ENCODE assay signal across 10 cellular contexts in the genomic region with DNA sequence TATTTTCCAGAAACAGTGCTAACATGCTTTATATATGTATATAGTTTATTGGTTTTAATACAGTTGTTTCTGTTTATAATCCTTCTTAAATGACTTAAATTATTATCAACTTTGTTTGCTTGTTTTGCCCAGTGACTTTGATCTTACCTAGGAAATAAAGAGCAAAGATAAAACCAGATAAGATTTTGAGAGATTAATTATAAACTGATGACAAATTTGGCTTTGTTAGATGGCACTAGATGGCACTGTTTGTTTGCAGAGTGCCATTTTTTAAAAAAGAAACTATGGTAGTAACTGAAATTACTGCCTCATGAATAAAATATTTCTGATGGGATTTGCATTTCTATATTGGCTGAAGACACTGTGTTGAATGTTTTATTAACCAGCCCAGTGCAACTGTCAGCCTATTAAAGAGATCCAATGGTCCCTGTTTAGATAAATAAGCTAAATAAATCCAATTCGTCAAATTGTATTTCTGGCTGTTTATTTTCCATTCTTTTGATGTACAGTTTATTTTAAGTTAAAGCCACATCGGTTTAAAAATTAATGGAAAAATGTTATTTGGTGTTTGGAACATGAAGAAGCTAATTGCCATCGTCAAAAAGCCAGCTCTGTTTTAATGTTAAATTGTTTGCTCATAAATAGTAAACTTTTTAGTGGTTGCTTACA. TPM values are rescaled to one million over a fixed set of nuclear protein-coding genes. Genes with fewer than 3 reads are reported as not detected.
DNase-seq lines count a peak whose midpoint lies in the region; ATAC-seq and TF ChIP-seq lines count a peak whose summit lies in the region.
"Had no signal": no experiment of that assay in that cellular context is flagged by ENCODE, and none has a peak within 500 bp of the region (broad histone marks: within the 10 kb centered on the region; RNA-seq: fewer than 3 reads in every experiment).

No MANE protein-coding gene starts in this region.

- peaks cover 7% of the 10 kb centered on the region for H3K36me3 Mint-ChIP-seq in effector memory CD8-positive, alpha-beta T cell (ENCODE audit: insufficient read depth)

- H3K27ac ChIP-seq in cardiac muscle cell (no peak overlapping the region), right cardiac atrium (ENCODE audit: low read length) (no peak overlapping the region), RWPE2 (ENCODE audit: poor library complexity, severe bottlenecking) (no peak overlapping the region), tibial nerve (no peak overlapping the region)

- H3K9me3 Mint-ChIP-seq in effector memory CD8-positive, alpha-beta T cell = no peaks in the 10 kb centered on the region
- H3K9me3 Mint-ChIP-seq: activated T-helper 2 cell treated with anti-CD3 and anti-CD28 coated beads, Interferon-gamma antibody, Interleukin-2, Interleukin-4, amounts not matched to agents 10 μg/mL and 5 μg/mL and 100 μg/mL, durations not matched to agents 14 hours and 24 hours and 36 hours had no signal

- H3K4me1 Mint-ChIP-seq in effector memory CD8-positive, alpha-beta T cell (ENCODE audit: low read depth in 2 of 2) = peaks cover 4 to 15% of the 10 kb centered on the region in 2 donors

- TF ChIP-seq CTCF in cardiac muscle cell (IDR thresholded peaks at IDR 0.05; ENCODE audit: low read depth, low read length) (peak; percentile 43), RWPE2 (IDR thresholded peaks at IDR 0.05; ENCODE audit: poor library complexity, severe bottlenecking) (peak; percentile 76), fibroblast of the aortic adventitia (IDR thresholded peaks at IDR 0.05; ENCODE audit: insufficient read depth, low read length) (peak; percentile 50), tibial nerve (IDR thresholded peaks at IDR 0.05) (peak in 4 of 5 experiments; percentile 16 to 35 (median 26))

- H3K9me3 ChIP-seq in cardiac muscle cell (ENCODE audit: low read depth) (no peaks in the 10 kb centered on the region), right cardiac atrium (ENCODE audit: control insufficient read depth, low read length) (no peaks in the 10 kb centered on the region), RWPE2 (ENCODE audit: severe bottlenecking) (no peaks in the 10 kb centered on the region), tibial nerve (no peaks in the 10 kb centered on the region)

- H3K27me3 Mint-ChIP-seq in effector memory CD8-positive, alpha-beta T cell = no peaks in the 10 kb centered on the region

- H3K4me1 ChIP-seq in cardiac muscle cell (ENCODE audit: low read depth) (no peaks in the 10 kb centered on the region), right cardiac atrium (ENCODE audit: control insufficient read depth, insufficient read depth, low read length) (no peaks in the 10 kb centered on the region), RWPE2 (ENCODE audit: insufficient read depth, poor library complexity, severe bottlenecking) (no peaks in the 10 kb centered on the region), tibial nerve (peaks cover 0 to 19% (median 0%) of the 10 kb centered on the region in 4 donors)

- peak in 1 of 2 donors; percentile 17 for DNase-seq in cardiac muscle cell (ENCODE audit: low read depth in 1 of 2, low spot score in 1 of 2)
- DNase-seq in right cardiac atrium = no peak
- no peak for DNase-seq in RWPE2 (ENCODE audit: low spot score)
- DNase-seq in fibroblast of the aortic adventitia (ENCODE audit: low read depth) = peak; percentile 49
- no peak for DNase-seq in tibial nerve (ENCODE audit: low spot score in 2 of 2)
- DNase-seq in effector memory CD8-positive, alpha-beta T cell = no peak
- DNase-seq in mucosa of gallbladder (ENCODE audit: low spot score) = no peak

- 76% methylated on average over 3 of the region's 3 CpGs for WGBS in right cardiac atrium
- WGBS in tibial nerve, 2 donors = 70 to 83% methylated on average over 3 of the region's 3 CpGs

- H3K4me3 Mint-ChIP-seq in effector memory CD8-positive, alpha-beta T cell = no peak overlapping the region

- no peak for ATAC-seq in right cardiac atrium
- no peak for ATAC-seq in RWPE2 (ENCODE audit: low read depth)
- no peak for ATAC-seq in effector memory CD8-positive, alpha-beta T cell (replicated peaks)
- ATAC-seq in GM19351 (IDR thresholded peaks at IDR 0.05; ENCODE audit: unreplicated experiment) = no peak

- no peak for TF ChIP-seq POLR2A in tibial nerve (IDR thresholded peaks at IDR 0.05)

- intact Hi-C loops in right cardiac atrium (cut with DNase I) = loop anchor here in 1 of 4 donors (10.0 kb wide), 1 partner anchor 909 kb away; no protein-coding TSS in a partner anchor

- TF ChIP-seq EP300 in tibial nerve (IDR thresholded peaks at IDR 0.05) = no peak

- H3K27me3 ChIP-seq in cardiac muscle cell = no peaks in the 10 kb centered on the region
- H3K27me3 ChIP-seq in right cardiac atrium (ENCODE audit: control insufficient read depth, insufficient read depth) = no peaks in the 10 kb centered on the region
- no peaks in the 10 kb centered on the region for H3K27me3 ChIP-seq in RWPE2 (ENCODE audit: insufficient read depth, poor library complexity, severe bottlenecking)
- H3K27me3 ChIP-seq in tibial nerve = no peaks in the 10 kb centered on the region

- H3K36me3 ChIP-seq in cardiac muscle cell (no peaks in the 10 kb centered on the region), RWPE2 (ENCODE audit: low read depth) (0 out of 2 replicates have a peak, but pooled peaks cover 5% of the 10 kb centered on the region), tibial nerve (no peaks in the 10 kb centered on the region)

- H3K27ac Mint-ChIP-seq in effector memory CD8-positive, alpha-beta T cell = no peak overlapping the region
- H3K27ac Mint-ChIP-seq: activated T-helper 2 cell treated with anti-CD3 and anti-CD28 coated beads, Interferon-gamma antibody, Interleukin-2, Interleukin-4, amounts not matched to agents 10 μg/mL and 5 μg/mL and 100 μg/mL, durations not matched to agents 14 hours and 24 hours and 36 hours had no signal

- H3K4me3 ChIP-seq in cardiac muscle cell (no peak overlapping the region), right cardiac atrium (ENCODE audit: low read length) (no peak overlapping the region), RWPE2 (ENCODE audit: severe bottlenecking) (no peak overlapping the region), fibroblast of the aortic adventitia (ENCODE audit: low read depth, low read length) (no peak overlapping the region), tibial nerve (no peak overlapping the region)
- H3K4me3 ChIP-seq: lung had no signal

RNA-seq across cellular contexts. Expression of a gene that starts 28.7 kb away (rescaled TPM):
- total RNA-seq in cardiac muscle cell = 28.1 and 33.1 TPM in 2 replicates
- polyA plus RNA-seq in cardiac muscle cell = 18.5 and 19.3 TPM in 2 replicates
- 10 to 100 TPM; 17.6 to 22.5 (median 21.1) TPM for total RNA-seq in right cardiac atrium
- polyA plus RNA-seq in right cardiac atrium = 9.1 TPM
- 42.3 and 44.5 TPM in 2 replicates for total RNA-seq in fibroblast of the aortic adventitia (ENCODE audit: low replicate concordance)
- total RNA-seq in tibial nerve = 100 to 1,000 TPM in 3 of 4 donors, 10 to 100 TPM in 1; 96.5 to 253 (median 127) TPM
- total RNA-seq in mucosa of gallbladder = 28.1 TPM

RNA-seq across cellular contexts. Expression of a gene that starts 29.0 kb away (rescaled TPM):
- total RNA-seq in cardiac muscle cell = 12.1 and 21.0 TPM in 2 replicates
- polyA plus RNA-seq in cardiac muscle cell = 26.1 and 37.4 TPM in 2 replicates
- 10 to 100 TPM; 17.8 to 27.2 (median 18.5) TPM for total RNA-seq in right cardiac atrium
- 18.2 TPM for polyA plus RNA-seq in right cardiac atrium
- total RNA-seq in fibroblast of the aortic adventitia (ENCODE audit: low replicate concordance) = 12.7 and 36.6 TPM in 2 replicates
- total RNA-seq in tibial nerve = 10 to 100 TPM; 20.2 to 44.1 (median 31.8) TPM
- total RNA-seq in mucosa of gallbladder = 34.2 TPM

Comparison
In these comparisons a context has a peak if more than half of its experiments do, and no peak if none do; other contexts are left out.
1. CTCF ChIP-seq: peak in every context shown above with its lines; median percentile 76 in RWPE2; 50 in fibroblast of the aortic adventitia; 43 in cardiac muscle cell; 26 in tibial nerve.